8 cellular contexts compared by ENCODE assay signal in the genomic region with DNA sequence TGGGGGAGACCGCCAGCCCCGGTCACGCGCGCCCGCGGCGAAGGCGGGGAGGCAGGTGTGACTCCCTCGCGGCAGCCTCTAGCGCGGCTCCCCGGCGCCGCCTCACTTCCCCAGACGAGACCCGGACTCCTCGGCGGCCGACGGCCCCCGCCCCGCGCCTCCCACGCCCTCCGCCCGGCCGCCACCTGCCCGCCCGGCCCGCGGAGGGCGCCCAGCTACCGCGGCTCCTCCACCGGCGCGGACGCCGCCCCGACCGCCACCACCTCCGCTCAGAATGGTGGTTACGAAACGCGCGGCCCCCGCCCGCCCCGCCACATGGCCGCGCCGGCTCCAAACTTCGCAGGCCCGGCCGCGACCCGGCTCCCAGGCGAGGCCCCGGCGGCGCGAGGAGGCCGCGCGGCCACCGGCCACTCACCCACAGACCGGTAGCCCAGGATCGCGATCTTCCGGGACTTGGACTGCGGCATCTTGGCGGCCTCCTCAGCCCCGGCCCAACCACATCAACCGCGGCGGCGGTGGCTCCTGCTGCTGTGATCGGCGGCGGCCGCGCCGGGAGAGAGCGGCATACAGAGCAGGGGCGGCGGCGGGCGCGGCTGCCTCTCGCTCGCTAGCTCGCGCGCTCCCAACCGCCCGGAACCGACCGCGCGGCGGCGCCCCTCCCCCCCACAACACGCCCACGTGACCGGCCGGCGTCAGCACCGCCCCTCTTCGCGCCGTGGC. TPM values are rescaled to one million over a fixed set of nuclear protein-coding genes. Genes with fewer than 3 reads are reported as not detected.
DNase-seq lines count a peak whose midpoint lies in the region; ATAC-seq and TF ChIP-seq lines count a peak whose summit lies in the region.
"Not testable (repeated sequence)": the region's sequence is repeated elsewhere in the genome, so short reads cannot be mapped to it uniquely, and the experiment has no call there.

No MANE protein-coding gene starts in this region.

- intact Hi-C loops in OCI-LY7 (cut with micrococcal nuclease; ENCODE audit: unreplicated experiment): loop anchor here (2.0 to 5.0 kb wide), 2 partner anchors 113 to 168 kb away; no protein-coding TSS in a partner anchor

- H3K9me2 ChIP-seq in OCI-LY7 (ENCODE audit: insufficient read depth, low read length): not testable (repeated sequence)

- H3K27ac ChIP-seq in OCI-LY7 (ENCODE audit: low read depth, low read length, poor library complexity, severe bottlenecking): peak overlapping the region; percentile 85

- ATAC-seq in GM19043 (IDR thresholded peaks at IDR 0.05; ENCODE audit: low read depth, unreplicated experiment) (peak; percentile 43), HG03095 (IDR thresholded peaks at IDR 0.05; ENCODE audit: unreplicated experiment) (peak; percentile 52)

- not testable (repeated sequence) for TF ChIP-seq CTCF in AG09309 (IDR thresholded peaks at IDR 0.05; ENCODE audit: control insufficient read depth, insufficient read depth, low read depth, low read length, missing control alignments); OCI-LY7 (conservative IDR thresholded peaks at IDR 0.05; ENCODE audit: low read length)

- H3K4me2 ChIP-seq in OCI-LY7 (ENCODE audit: low read length): peak overlapping the region; percentile 89

- not testable (repeated sequence) for BruUV-seq in OCI-LY7 (replicated peaks; lab: Mats Ljungman, UMichigan)

- peak overlapping the region; percentile 97 for H3K9ac ChIP-seq in endocrine pancreas (ENCODE audit: control insufficient read depth, insufficient read depth, low read length)

- peaks cover 16% of the 10 kb centered on the region; the same call in 1 of the 2 replicates for H3K9me3 ChIP-seq in OCI-LY7 (ENCODE audit: low read length)
- H3K9me3 ChIP-seq in endocrine pancreas (ENCODE audit: control insufficient read depth, low read length): not testable (repeated sequence)

- not testable (repeated sequence) for H3K27me3 ChIP-seq in endocrine pancreas (ENCODE audit: control insufficient read depth, insufficient read depth, low read length)

- peaks cover 47% of the 10 kb centered on the region for H3K79me2 ChIP-seq in OCI-LY7 (ENCODE audit: insufficient read depth, low read depth, low read length)

- not testable (repeated sequence) for H2AFZ ChIP-seq in OCI-LY7 (ENCODE audit: low read length)

- peaks cover 31% of the 10 kb centered on the region for H4K20me1 ChIP-seq in OCI-LY7 (ENCODE audit: insufficient read depth, low read length)

- DNase-seq in AG09309 (ENCODE audit: low read depth): not testable (repeated sequence)
- DNase-seq in OCI-LY7 (ENCODE audit: low spot score) (peak; percentile 71), activated T-cell treated with anti-CD3 and anti-CD28 coated beads for 48 hours (ENCODE audit: low read depth) (peak; percentile 61), lung microvascular endothelial cell (ENCODE audit: low read depth in 2 of 2) (peak; percentile 36 to 51)
- DNase-seq in stimulated activated CD4-positive, alpha-beta T cell treated with anti-CD3 and anti-CD28 coated beads, Interleukin-2, amount 100 ng/mL, for 48 hours: peak; percentile 48 to 54

- POLR2A ChIA-PET in OCI-LY7 (lab: Charles Lee): interaction anchor here (0.6 to 0.8 kb wide), 2 partner anchors 11 to 12 kb away, joined by 3 read pairs; no protein-coding TSS in a partner anchor

- CTCF ChIA-PET in OCI-LY7 (lab: Charles Lee; ENCODE audit: unreplicated experiment): not testable (repeated sequence)

- peaks cover 19% of the 10 kb centered on the region for H3K4me1 ChIP-seq in OCI-LY7 (ENCODE audit: insufficient read depth, low read length, poor library complexity, severe bottlenecking)
- H3K4me1 ChIP-seq in endocrine pancreas (ENCODE audit: control insufficient read depth, insufficient read depth, low read length): not testable (repeated sequence)

- H3K4me3 ChIP-seq in AG09309 (ENCODE audit: control insufficient read depth, low read depth, low read length): peak overlapping the region; percentile 60
- H3K4me3 ChIP-seq in OCI-LY7 (ENCODE audit: low read depth, low read length, poor library complexity, severe bottlenecking): peak overlapping the region; percentile 90
- H3K4me3 ChIP-seq in endocrine pancreas (ENCODE audit: control insufficient read depth, insufficient read depth, low read length): peak overlapping the region; percentile 84

- peaks cover 19% of the 10 kb centered on the region for H3K36me3 ChIP-seq in OCI-LY7 (ENCODE audit: insufficient read depth, low read length)
- not testable (repeated sequence) for H3K36me3 ChIP-seq in endocrine pancreas (ENCODE audit: control insufficient read depth, insufficient read depth, low read length)

RNA-seq across cellular contexts. Expression of a gene that starts 0.5 kb away (rescaled TPM):
- total RNA-seq in OCI-LY7 (2014; rRNA removed; shearing (Covaris generic)): 57.6 and 88.0 TPM in 2 replicates
- total RNA-seq in OCI-LY7 (2022): 93.2 and 98.8 TPM in 2 replicates
- total RNA-seq in lung microvascular endothelial cell: 42.1 and 50.0 TPM in 2 replicates
